21 cellular contexts compared by ENCODE assay signal in genomic region chr13:68574053-68574452, GRCh38.
A peak's percentile ranks its signal among the peaks of the same experiment; 100 is the strongest.
DNase-seq lines count a peak whose midpoint lies in the region; ATAC-seq, FAIRE-seq and TF ChIP-seq lines count a peak whose summit lies in the region.
"Had no signal": no experiment of that assay in that cellular context is flagged by ENCODE, and none has a peak within 500 bp of the region (broad histone marks: within the 10 kb centered on the region; RNA-seq: fewer than 3 reads in every experiment).

No MANE protein-coding gene starts in this region.

- no peaks in the 10 kb centered on the region for H3K9me3 ChIP-seq in HepG2 (ENCODE audit: low read length)
- no peaks in the 10 kb centered on the region for H3K9me3 ChIP-seq in neural progenitor cell (ENCODE audit: low read depth)
- H3K9me3 ChIP-seq in SJCRH30 (replicated peaks), result no peaks in the 10 kb centered on the region
- H3K9me3 ChIP-seq: BE2C had no signal

- no TSS peak for BruUV-seq in HepG2 (replicated peaks; lab: Mats Ljungman, UMichigan)

- TF ChIP-seq EP300 in HepG2 (IDR thresholded peaks at IDR 0.05; ENCODE audit: low read depth in 2 of 2, low read length in 2 of 2) (no peak), HepG2 (CRISPR knock-in tag; IDR thresholded peaks at IDR 0.05; ENCODE audit: borderline replicate concordance) (no peak)

- H3K4me1 Mint-ChIP-seq in neural progenitor cell, result peaks cover 21% of the 10 kb centered on the region
- H3K4me1 Mint-ChIP-seq in activated naive CD4-positive, alpha-beta T cell treated with anti-CD3 and anti-CD28 coated beads, Interleukin-2, amount 10 ng/mL, durations not matched to agents 7 days and 5 days, result no peaks in the 10 kb centered on the region
- H3K4me1 Mint-ChIP-seq: CD4-positive, CD25-positive, alpha-beta regulatory T cell; CD8-positive, alpha-beta memory T cell had no signal

- H3K27me3 Mint-ChIP-seq in neural progenitor cell (ENCODE audit: insufficient read depth, low read depth), result no peaks in the 10 kb centered on the region
- no peaks in the 10 kb centered on the region for H3K27me3 Mint-ChIP-seq in activated naive CD4-positive, alpha-beta T cell treated with anti-CD3 and anti-CD28 coated beads, Interleukin-2, amount 10 ng/mL, durations not matched to agents 7 days and 5 days
- H3K27me3 Mint-ChIP-seq: CD4-positive, CD25-positive, alpha-beta regulatory T cell; CD8-positive, alpha-beta memory T cell; IgD-negative memory B cell had no signal

- peaks cover 8% of the 10 kb centered on the region; the same call in 1 of the 2 replicates for H3K4me1 ChIP-seq in HepG2 (ENCODE audit: insufficient read depth, low read length)
- no peaks in the 10 kb centered on the region for H3K4me1 ChIP-seq in neural progenitor cell
- H3K4me1 ChIP-seq in SJCRH30, result no peaks in the 10 kb centered on the region
- H3K4me1 ChIP-seq: BE2C had no signal

- no peak for TF ChIP-seq CTCF in HepG2 (CRISPR knock-in tag; IDR thresholded peaks at IDR 0.05)
- no peak for TF ChIP-seq CTCF in neural progenitor cell (IDR thresholded peaks at IDR 0.05)

- H3K9ac ChIP-seq in HepG2 (ENCODE audit: insufficient read depth, low read depth, low read length) (no peak overlapping the region), neural progenitor cell (no peak overlapping the region)

- H3K79me2 ChIP-seq in HepG2 (ENCODE audit: insufficient read depth, low read length), result no peaks in the 10 kb centered on the region
- H3K79me2 ChIP-seq in neural progenitor cell (ENCODE audit: low read depth), result no peaks in the 10 kb centered on the region

- POLR2A ChIA-PET in HepG2 (lab: Yijun Ruan, JAX), result no interaction called here

- intact Hi-C loops in HepG2 (cut with micrococcal nuclease; ENCODE audit: unreplicated experiment), result no loop called here

- no peaks in the 10 kb centered on the region for H3F3A ChIP-seq in neural progenitor cell (ENCODE audit: low read depth)

- WGBS in HepG2 (ENCODE audit: low lambda C conversion rate), result 0% methylated on average over 1 of the region's 1 CpG

- CTCF ChIA-PET in HepG2 (lab: Yijun Ruan, JAX; ENCODE audit: low intra/inter-chr PET ratio, low total read pairs), result no interaction called here
- CTCF ChIA-PET in activated naive CD4-positive, alpha-beta T cell treated with anti-CD3 and anti-CD28 coated beads, Interleukin-2, amount 10 ng/mL, durations not matched to agents 7 days and 5 days (lab: Charles Lee), result no interaction called here

- no peak overlapping the region for H3K27ac ChIP-seq in HepG2 (ENCODE audit: extremely low read length, insufficient read depth, low read length)
- no peak overlapping the region for H3K27ac ChIP-seq in neural progenitor cell
- no peak overlapping the region for H3K27ac ChIP-seq in SJCRH30

- H4K20me1 ChIP-seq in HepG2 (ENCODE audit: insufficient read depth, low read length), result no peaks in the 10 kb centered on the region
- H4K20me1 ChIP-seq in neural progenitor cell (ENCODE audit: low read depth), result no peaks in the 10 kb centered on the region

- no peak overlapping the region for H3K4me2 ChIP-seq in HepG2 (ENCODE audit: low read depth, low read length)
- H3K4me2 ChIP-seq in neural progenitor cell, result no peak overlapping the region
- H3K4me2 ChIP-seq: GM23338 had no signal

- H3K4me3 Mint-ChIP-seq in neural progenitor cell, result no peak overlapping the region
- H3K4me3 Mint-ChIP-seq in activated naive CD4-positive, alpha-beta T cell treated with anti-CD3 and anti-CD28 coated beads, Interleukin-2, amount 10 ng/mL, durations not matched to agents 7 days and 5 days, result no peak overlapping the region
- H3K4me3 Mint-ChIP-seq: CD4-positive, CD25-positive, alpha-beta regulatory T cell; CD8-positive, alpha-beta memory T cell; GM23338; IgD-negative memory B cell had no signal

- H3K9me3 Mint-ChIP-seq in neural progenitor cell, result peaks cover 3% of the 10 kb centered on the region
- peaks cover 12% of the 10 kb centered on the region for H3K9me3 Mint-ChIP-seq in activated naive CD4-positive, alpha-beta T cell treated with anti-CD3 and anti-CD28 coated beads, Interleukin-2, amount 10 ng/mL, durations not matched to agents 7 days and 5 days
- H3K9me3 Mint-ChIP-seq: GM23338 had no signal

- no peak overlapping the region for H3K27ac Mint-ChIP-seq in neural progenitor cell
- no peak overlapping the region for H3K27ac Mint-ChIP-seq in activated naive CD4-positive, alpha-beta T cell treated with anti-CD3 and anti-CD28 coated beads, Interleukin-2, amount 10 ng/mL, durations not matched to agents 7 days and 5 days
- H3K27ac Mint-ChIP-seq: CD8-positive, alpha-beta memory T cell; GM23338; IgD-negative memory B cell had no signal

- H3K36me3 Mint-ChIP-seq in neural progenitor cell, result no peaks in the 10 kb centered on the region
- no peaks in the 10 kb centered on the region for H3K36me3 Mint-ChIP-seq in activated naive CD4-positive, alpha-beta T cell treated with anti-CD3 and anti-CD28 coated beads, Interleukin-2, amount 10 ng/mL, durations not matched to agents 7 days and 5 days
- H3K36me3 Mint-ChIP-seq: CD4-positive, CD25-positive, alpha-beta regulatory T cell; CD8-positive, alpha-beta memory T cell; IgD-negative memory B cell had no signal

- in situ Hi-C loops in HepG2 (cut with HindIII; ENCODE audit: extremely low pct_ligation_motif_present, low pct_unique_long_range_greater_than_20kb), result no loop called here

- no peak for TF ChIP-seq POLR2A in HepG2 (IDR thresholded peaks at IDR 0.05; ENCODE audit: insufficient read depth in 1 of 2, low read depth in 2 of 2, low read length in 2 of 2)

- no peak for TF ChIP-seq RAD21 in HepG2 (CRISPR knock-in tag; IDR thresholded peaks at IDR 0.05)

- ATAC-seq in HepG2, result peak; percentile 67
- no peak for ATAC-seq in HG03469 (IDR thresholded peaks at IDR 0.05; ENCODE audit: unreplicated experiment)
- ATAC-seq: GM23338 had no signal

- no peak overlapping the region for H3K4me3 ChIP-seq in HepG2 (replicated peaks in 1 of 3; ENCODE audit: insufficient read depth in 1 of 3, low read depth in 2 of 3, low read length in 3 of 3)
- H3K4me3 ChIP-seq in neural progenitor cell, result no peak overlapping the region
- H3K4me3 ChIP-seq in SJCRH30, result no peak overlapping the region
- H3K4me3 ChIP-seq: GM23338 had no signal

- H3K27me3 ChIP-seq in HepG2 (ENCODE audit: control insufficient read depth in 1 of 2, insufficient read depth in 2 of 2, low read length in 2 of 2) (no peaks in the 10 kb centered on the region; a peak in 1 of 5 replicates), neural progenitor cell (no peaks in the 10 kb centered on the region), SJCRH30 (no peaks in the 10 kb centered on the region)
- H3K27me3 ChIP-seq: BE2C had no signal

- DNase-seq in MV-4-11 (lab: John Stamatoyannopoulos, UW), result peak; percentile 56
- peak; percentile 2 for DNase-seq in HepG2 (ENCODE audit: low spot score)
- DNase-seq in neural progenitor cell (ENCODE audit: low spot score), result no peak
- no peak for DNase-seq in SJCRH30
- DNase-seq in activated naive CD4-positive, alpha-beta T cell treated with anti-CD3 and anti-CD28 coated beads, Interleukin-2, amount 10 ng/mL, durations not matched to agents 7 days and 5 days, result no peak
- DNase-seq: ACHN; BE2C; C1 segment of cervical spinal cord; CD4-positive, CD25-positive, alpha-beta regulatory T cell; CD8-positive, alpha-beta memory T cell; COR-L47; DMS 273 treated with DMSO at 0.1 percent for 48 hours; DMS79; GDM1; HCEC 1CT had no signal

- FAIRE-seq in HepG2 (lab: Jason Lieb, UNC), result no peak
- FAIRE-seq: A204.1, H54, HTR-8/SVneo had no signal

- H3K36me3 ChIP-seq in HepG2 (replicated peaks in 1 of 2; ENCODE audit: control insufficient read depth in 1 of 2, insufficient read depth in 2 of 2, low read length in 2 of 2) (no peaks in the 10 kb centered on the region), neural progenitor cell (no peaks in the 10 kb centered on the region), SJCRH30 (no peaks in the 10 kb centered on the region)
- H3K36me3 ChIP-seq: BE2C had no signal

- no peak overlapping the region for H2AFZ ChIP-seq in HepG2 (ENCODE audit: low read length)
- peak overlapping the region; percentile 64 for H2AFZ ChIP-seq in neural progenitor cell (replicated peaks)
- H2AFZ ChIP-seq: GM23338 had no signal

TF ChIP-seq in HepG2, 621 proteins besides CTCF, POLR2A, EP300 and RAD21 (continues in another document):
- TF ChIP-seq SOX13 (IDR thresholded peaks at IDR 0.05), result no peak
- 0 out of 4 replicates have a peak, but pooled peaks of 1 of the 2 experiments have one; percentile 7 for TF ChIP-seq SOX13 (CRISPR knock-in tag; conservative IDR thresholded peaks at IDR 0.05 in 1 of 2, IDR thresholded peaks at IDR 0.05 in 1 of 2)
- TF ChIP-seq PAX8 (CRISPR knock-in tag; IDR thresholded peaks at IDR 0.05; ENCODE audit: borderline replicate concordance), result no peak
- TF ChIP-seq, protein P1, sequence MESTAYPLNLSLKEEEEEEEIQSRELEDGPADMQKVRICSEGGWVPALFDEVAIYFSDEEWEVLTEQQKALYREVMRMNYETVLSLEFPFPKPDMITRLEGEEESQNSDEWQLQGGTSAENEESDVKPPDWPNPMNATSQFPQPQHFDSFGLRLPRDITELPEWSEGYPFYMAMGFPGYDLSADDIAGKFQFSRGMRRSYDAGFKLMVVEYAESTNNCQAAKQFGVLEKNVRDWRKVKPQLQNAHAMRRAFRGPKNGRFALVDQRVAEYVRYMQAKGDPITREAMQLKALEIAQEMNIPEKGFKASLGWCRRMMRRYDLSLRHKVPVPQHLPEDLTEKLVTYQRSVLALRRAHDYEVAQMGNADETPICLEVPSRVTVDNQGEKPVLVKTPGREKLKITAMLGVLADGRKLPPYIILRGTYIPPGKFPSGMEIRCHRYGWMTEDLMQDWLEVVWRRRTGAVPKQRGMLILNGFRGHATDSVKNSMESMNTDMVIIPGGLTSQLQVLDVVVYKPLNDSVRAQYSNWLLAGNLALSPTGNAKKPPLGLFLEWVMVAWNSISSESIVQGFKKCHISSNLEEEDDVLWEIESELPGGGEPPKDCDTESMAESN (CRISPR knock-in tag; conservative IDR thresholded peaks at IDR 0.05), result no peak
- TF ChIP-seq SOX6 (IDR thresholded peaks at IDR 0.05), result no peak
- peak; percentile 56; the same call in 1 of the 2 replicates for TF ChIP-seq SOX6 (CRISPR knock-in tag; IDR thresholded peaks at IDR 0.05)
- TF ChIP-seq MAFF (IDR thresholded peaks at IDR 0.05; ENCODE audit: low read depth, low read length), result peak; percentile 51; the same call in 1 of the 2 replicates
- no peak for TF ChIP-seq TEAD2 (CRISPR knock-in tag; IDR thresholded peaks at IDR 0.05)
- no peak for TF ChIP-seq FOXP1 (IDR thresholded peaks at IDR 0.05)
- 0 out of 2 replicates have a peak, but pooled peaks have one; percentile 17 for TF ChIP-seq FOXP1 (CRISPR knock-in tag; IDR thresholded peaks at IDR 0.05)
- peak in 1 of 2 experiments; percentile 37; a peak in 3 of 4 replicates for TF ChIP-seq MAFK (conservative IDR thresholded peaks at IDR 0.05 in 1 of 2, IDR thresholded peaks at IDR 0.05 in 1 of 2; ENCODE audit: low read length in 2 of 2)
- TF ChIP-seq ZNF678 (CRISPR knock-in tag; IDR thresholded peaks at IDR 0.05), result no peak
- no peak for TF ChIP-seq MXD1 (CRISPR knock-in tag; IDR thresholded peaks at IDR 0.05)
- no peak for TF ChIP-seq NCOA1 (CRISPR knock-in tag; IDR thresholded peaks at IDR 0.05)

Comparison
In these comparisons a context has a peak if more than half of its experiments do, and no peak if none do; other contexts are left out.
1. DNase-seq: peak in MV-4-11 (single experiment) and HepG2 (single experiment); none in neural progenitor cell (single experiment), SJCRH30 (0 of 2) and activated naive CD4-positive, alpha-beta T cell treated with anti-CD3 and anti-CD28 coated beads, Interleukin-2, amount 10 ng/mL, durations not matched to agents 7 days and 5 days (single experiment).